In genomic region chr10:117000580-117000979, GRCh38 we compare ENCODE assay signal across 21 cellular contexts. TPM values are rescaled to one million over a fixed set of nuclear protein-coding genes. Genes with fewer than 3 reads are reported as not detected.
DNase-seq lines count a peak whose midpoint lies in the region; ATAC-seq and TF ChIP-seq lines count a peak whose summit lies in the region.
"Had no signal": no experiment of that assay in that cellular context is flagged by ENCODE, and none has a peak within 500 bp of the region (broad histone marks: within the 10 kb centered on the region; RNA-seq: fewer than 3 reads in every experiment).

No MANE protein-coding gene starts in this region.

- ATAC-seq in HG03460 (IDR thresholded peaks at IDR 0.05; ENCODE audit: unreplicated experiment): no peak
- ATAC-seq: gastroesophageal sphincter; natural killer cell treated with Interleukin-12 subunit alpha and Interleukin-12 subunit beta and Interleukin-15 and Interleukin-18, amount 100 ng/mL, for 72 hours; stimulated activated naive CD8-positive, alpha-beta T cell treated with anti-CD3 and anti-CD28 coated beads, Interleukin-15, amount 100 ng/mL, for 72 hours had no signal

- no peak overlapping the region for H4K5ac ChIP-seq in mesendoderm (ENCODE audit: low read length)

- no peak overlapping the region for H2AK5ac ChIP-seq in mesendoderm (ENCODE audit: low read length)

- CTCF ChIA-PET in AG04450 (lab: Charles Lee): interaction anchor here (0.7 kb wide), 1 partner anchor 12 kb away, joined by 3 read pairs; no protein-coding TSS in a partner anchor

- peaks cover 2% of the 10 kb centered on the region for H3K79me2 ChIP-seq in mesendoderm (ENCODE audit: control insufficient read depth, insufficient read depth, low read length)

- H3K79me1 ChIP-seq in mesendoderm (ENCODE audit: low read length): peaks cover 2% of the 10 kb centered on the region

- no peak overlapping the region for H2BK120ac ChIP-seq in mesendoderm (ENCODE audit: low read depth, low read length)

- POLR2A ChIA-PET in AG04450 (lab: Yijun Ruan, JAX): no interaction called here

- no peak for TF ChIP-seq POLR2A in tibial nerve (IDR thresholded peaks at IDR 0.05)

- H3K36me3 ChIP-seq in mesendoderm (ENCODE audit: control insufficient read depth, insufficient read depth, low read length) (no peaks in the 10 kb centered on the region), tibial nerve (no peaks in the 10 kb centered on the region)
- H3K36me3 ChIP-seq: BLaER1, gastroesophageal sphincter, transverse colon had no signal

- H3K27me3 ChIP-seq in AG04450 (ENCODE audit: control insufficient read depth, insufficient read depth, low read length): no peaks in the 10 kb centered on the region
- no peaks in the 10 kb centered on the region for H3K27me3 ChIP-seq in mesendoderm (ENCODE audit: insufficient read depth, low read length, poor library complexity)
- H3K27me3 ChIP-seq in tibial nerve: no peaks in the 10 kb centered on the region
- H3K27me3 ChIP-seq: BLaER1, transverse colon had no signal

- no peak overlapping the region for H3K9ac ChIP-seq in mesendoderm (ENCODE audit: low read length)
- H3K9ac ChIP-seq: BLaER1 had no signal

- no peak overlapping the region for H2BK15ac ChIP-seq in mesendoderm (replicated peaks; ENCODE audit: low read depth)

- 0 out of 2 replicates have a peak, but pooled peaks have one; percentile 9 for TF ChIP-seq CTCF in AG04450 (IDR thresholded peaks at IDR 0.05; ENCODE audit: low read depth, low read length)
- no peak for TF ChIP-seq CTCF in tibial nerve (IDR thresholded peaks at IDR 0.05)

- H3K27ac ChIP-seq in AG04450 (ENCODE audit: low read depth, low read length) (no peak overlapping the region), mesendoderm (ENCODE audit: low read depth, low read length) (no peak overlapping the region), tibial nerve (no peak overlapping the region)
- H3K27ac ChIP-seq: BLaER1, gastroesophageal sphincter, skin epidermis, transverse colon had no signal

- H3K4me1 ChIP-seq in mesendoderm (ENCODE audit: control insufficient read depth, low read depth, low read length): peaks cover under 1% of the 10 kb centered on the region
- peaks cover 0 to 10% (median 0%) of the 10 kb centered on the region in 4 donors for H3K4me1 ChIP-seq in tibial nerve
- H3K4me1 ChIP-seq: BLaER1 had no signal

- no peak overlapping the region for H4K8ac ChIP-seq in mesendoderm (ENCODE audit: low read depth, low read length)

- H3K56ac ChIP-seq in mesendoderm (ENCODE audit: low read length): no peak overlapping the region

- TF ChIP-seq EP300 in tibial nerve (IDR thresholded peaks at IDR 0.05): no peak

- DNase-seq in AG04450 (ENCODE audit: low read depth, low spot score) (no peak), NCI-H226 (peak; percentile 3), dermis blood vessel endothelial cell (peak; percentile 7), mesendoderm (peak; percentile 51), tibial nerve (ENCODE audit: low spot score in 2 of 2) (no peak), LoVo (ENCODE audit: low spot score) (no peak)
- DNase-seq in stimulated activated naive CD4-positive, alpha-beta T cell (lab: John Stamatoyannopoulos, UW): no peak
- DNase-seq: cortex of kidney; H9; NCI-H1694; NCI-H524 treated with DMSO at 0.1 percent for 48 hours; SHP77 treated with DMSO at 0.1 percent for 48 hours; stimulated activated naive CD8-positive, alpha-beta T cell treated with anti-CD3 and anti-CD28 coated beads, Interleukin-15, amount 100 ng/mL, for 72 hours; T1000; transverse colon had no signal

- H3K23ac ChIP-seq in mesendoderm (ENCODE audit: low read length): no peak overlapping the region

- H3K4me3 ChIP-seq in AG04450 (ENCODE audit: low read depth, low read length) (no peak overlapping the region), mesendoderm (ENCODE audit: low read length) (no peak overlapping the region), tibial nerve (no peak overlapping the region)
- H3K4me3 ChIP-seq: BLaER1, gastroesophageal sphincter, skin epidermis, transverse colon had no signal

- H3K18ac ChIP-seq in mesendoderm (ENCODE audit: low read length): no peak overlapping the region

- no peak overlapping the region for H3K4me2 ChIP-seq in mesendoderm (ENCODE audit: low read length)
- H3K4me2 ChIP-seq: BLaER1 had no signal

- H3K4ac ChIP-seq in mesendoderm (ENCODE audit: low read depth, low read length): no peak overlapping the region

- H3K9me3 ChIP-seq in AG04450 (ENCODE audit: control insufficient read depth, insufficient read depth, low read length) (no peaks in the 10 kb centered on the region), tibial nerve (no peaks in the 10 kb centered on the region)
- H3K9me3 ChIP-seq: gastroesophageal sphincter, transverse colon had no signal

- no peak overlapping the region for H2BK5ac ChIP-seq in mesendoderm (ENCODE audit: low read length)

- no CpG with 5 or more reads among the region's 2 CpGs for WGBS in mesendoderm (ENCODE audit: extremely low coverage, insufficient coverage, low lambda C conversion rate)
- 70 to 71% methylated on average over 2 of the region's 2 CpGs for WGBS in tibial nerve, 2 donors

RNA-seq across cellular contexts. Expression of gene SHTN1, which starts 4.4 kb away (rescaled TPM):
- polyA plus RNA-seq in AG04450 (2011; rRNA removed): 6.7 and 9.9 TPM in 2 replicates
- polyA minus RNA-seq in AG04450 (2011; rRNA and poly(A)+ RNA removed): 4.1 and 4.2 TPM in 2 replicates
- total RNA-seq in dermis blood vessel endothelial cell: 1.0 and 2.9 TPM in 2 replicates
- 13.0 TPM for polyA plus RNA-seq in mesendoderm (2013, experiment 1 of 2)
- 13.9 TPM for polyA plus RNA-seq in mesendoderm (2013, experiment 2 of 2)
- total RNA-seq in tibial nerve: 10 to 100 TPM in 3 of 4 donors, 1 to 10 TPM in 1; 9.2 to 16.3 (median 15.4) TPM
- total RNA-seq: activated T-helper 1 cell treated with anti-CD3 and anti-CD28 coated beads, Interleukin-12 subunit alpha, Interleukin-12 subunit beta, Interleukin-2, Interleukin-4 antibody, amounts not matched to agents 30 ng/mL and 10 ng/mL and 1 ng/mL, durations not matched to agents 14 hours and 24 hours and 36 hours; natural killer cell treated with Interleukin-12 subunit alpha and Interleukin-12 subunit beta and Interleukin-15 and Interleukin-18, amount 100 ng/mL, for 72 hours had no signal

Comparison
In these comparisons a context has a peak if more than half of its experiments do, and no peak if none do; other contexts are left out.
1. DNase-seq: peak in NCI-H226 (single experiment), dermis blood vessel endothelial cell (single experiment) and mesendoderm (single experiment); none in AG04450 (single experiment), tibial nerve (0 of 2), stimulated activated naive CD4-positive, alpha-beta T cell (0 of 6) and LoVo (single experiment).